ENCODE assay signal across 9 cellular contexts in the genomic region with DNA sequence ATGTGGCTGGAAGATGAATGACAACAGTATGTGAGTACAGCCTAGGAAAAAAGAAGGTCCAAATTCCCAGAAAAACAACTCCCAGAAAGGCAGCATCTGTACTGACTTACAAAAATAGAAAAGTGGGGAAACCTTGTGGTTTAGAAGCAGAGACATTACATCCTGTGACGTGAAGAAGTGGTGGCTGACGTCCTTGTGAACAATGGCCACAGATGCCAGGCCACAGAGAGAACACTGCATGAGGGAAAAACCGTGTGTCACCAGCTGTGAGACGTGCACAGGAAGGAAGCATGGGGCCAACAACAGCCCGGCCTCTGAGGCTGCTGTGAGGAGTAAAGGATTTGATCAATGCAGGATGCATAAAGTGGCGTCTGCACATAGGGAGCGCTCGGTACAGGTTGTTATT.
DNase-seq lines count a peak whose midpoint lies in the region; ATAC-seq and TF ChIP-seq lines count a peak whose summit lies in the region.
"Had no signal": no experiment of that assay in that cellular context is flagged by ENCODE, and none has a peak within 500 bp of the region (broad histone marks: within the 10 kb centered on the region; RNA-seq: fewer than 3 reads in every experiment).

No MANE protein-coding gene starts in this region.

- H3K27ac Mint-ChIP-seq in activated CD8-positive, alpha-beta memory T cell treated with anti-CD3 and anti-CD28 coated beads, Interleukin-2, amount 10 ng/mL, durations not matched to agents 7 days and 5 days: peak overlapping the region; percentile 72

- DNase-seq in EH (ENCODE audit: low read depth) (peak; percentile 67), left kidney (ENCODE audit: low read depth, low spot score) (peak; percentile 39), WERI-Rb-1 (no peak), amygdala (lab: John Stamatoyannopoulos, UW) (no peak), kidney tubule cell (ENCODE audit: low spot score) (no peak), GM13977 (ENCODE audit: low spot score) (no peak)
- peak; percentile 93 for DNase-seq in activated CD8-positive, alpha-beta memory T cell treated with anti-CD3 and anti-CD28 coated beads, Interleukin-2, amount 10 ng/mL, durations not matched to agents 7 days and 5 days

- CTCF ChIA-PET in activated CD8-positive, alpha-beta memory T cell treated with anti-CD3 and anti-CD28 coated beads, Interleukin-2, amount 10 ng/mL, durations not matched to agents 7 days and 5 days (lab: Charles Lee): interaction anchor here (1.0 to 1.6 kb wide), 3 partner anchors 28 to 81 kb away, joined by 3 to 5 read pairs (median 3); partner anchors contain the start of gene SPRY1

- no peaks in the 10 kb centered on the region for H3K27me3 ChIP-seq in WERI-Rb-1 (ENCODE audit: insufficient read depth, low read depth, severe bottlenecking)
- H3K27me3 ChIP-seq: tibial nerve had no signal

- peaks cover 7% of the 10 kb centered on the region for H3K36me3 Mint-ChIP-seq in activated CD8-positive, alpha-beta memory T cell treated with anti-CD3 and anti-CD28 coated beads, Interleukin-2, amount 10 ng/mL, durations not matched to agents 7 days and 5 days

- no peak for TF ChIP-seq CTCF in WERI-Rb-1 (IDR thresholded peaks at IDR 0.05; ENCODE audit: low read depth, low read length)
- TF ChIP-seq CTCF in GM13977 (IDR thresholded peaks at IDR 0.05; ENCODE audit: extremely low read depth, insufficient read depth, missing control alignments): no peak

- no peaks in the 10 kb centered on the region for H3K36me3 ChIP-seq in WERI-Rb-1
- H3K36me3 ChIP-seq: tibial nerve had no signal

- H3K9me3 Mint-ChIP-seq in activated CD8-positive, alpha-beta memory T cell treated with anti-CD3 and anti-CD28 coated beads, Interleukin-2, amount 10 ng/mL, durations not matched to agents 7 days and 5 days (ENCODE audit: low read depth): no peaks in the 10 kb centered on the region

- H3K27ac ChIP-seq in WERI-Rb-1: no peak overlapping the region
- H3K27ac ChIP-seq: tibial nerve had no signal

- no peaks in the 10 kb centered on the region for H3K9me3 ChIP-seq in WERI-Rb-1 (ENCODE audit: severe bottlenecking)
- H3K9me3 ChIP-seq: tibial nerve had no signal

- no peaks in the 10 kb centered on the region for H3K27me3 Mint-ChIP-seq in activated CD8-positive, alpha-beta memory T cell treated with anti-CD3 and anti-CD28 coated beads, Interleukin-2, amount 10 ng/mL, durations not matched to agents 7 days and 5 days

- H3K4me3 Mint-ChIP-seq in activated CD8-positive, alpha-beta memory T cell treated with anti-CD3 and anti-CD28 coated beads, Interleukin-2, amount 10 ng/mL, durations not matched to agents 7 days and 5 days: peak overlapping the region; percentile 32

- no peak overlapping the region for H3K4me3 ChIP-seq in WERI-Rb-1 (ENCODE audit: low read depth, low read length)
- H3K4me3 ChIP-seq: tibial nerve had no signal

- peak; percentile 55 for ATAC-seq in HG03442 (IDR thresholded peaks at IDR 0.05; ENCODE audit: unreplicated experiment)
- ATAC-seq in activated CD8-positive, alpha-beta memory T cell treated with anti-CD3 and anti-CD28 coated beads, Interleukin-2, amount 10 ng/mL, durations not matched to agents 7 days and 5 days: peak; percentile 95

- in situ Hi-C loops in GM13977 (cut with MboI; ENCODE audit: low pct_unique_long_range_greater_than_20kb, low sequenced_read_pairs, unreplicated experiment): no loop called here

- H3K4me1 Mint-ChIP-seq in activated CD8-positive, alpha-beta memory T cell treated with anti-CD3 and anti-CD28 coated beads, Interleukin-2, amount 10 ng/mL, durations not matched to agents 7 days and 5 days: peaks cover 40% of the 10 kb centered on the region

Comparison
In these comparisons a context has a peak if more than half of its experiments do, and no peak if none do; other contexts are left out.
1. DNase-seq: peak in EH (single experiment), activated CD8-positive, alpha-beta memory T cell treated with anti-CD3 and anti-CD28 coated beads, Interleukin-2, amount 10 ng/mL, durations not matched to agents 7 days and 5 days (single experiment) and left kidney (single experiment); none in WERI-Rb-1 (single experiment), amygdala (0 of 56), kidney tubule cell (single experiment) and GM13977 (single experiment).